ENCODE assay signal across 1 cellular context in genomic region chr2:42025151-42025582, GRCh38.
TF ChIP-seq lines count a peak whose summit lies in the region.

No MANE protein-coding gene starts in this region.

TF ChIP-seq in HEK293, 187 proteins besides CTCF, POLR2A, EP300 and RAD21 (continued from another document):
- TF ChIP-seq ZNF792 (tag by site-specific recombination; IDR thresholded peaks at IDR 0.05) (no peak), ZIC2 (tag by site-specific recombination; IDR thresholded peaks at IDR 0.05) (peak; percentile 41; the same call in 1 of the 2 replicates), ZNF571 (tag by site-specific recombination; IDR thresholded peaks at IDR 0.05) (no peak), TCF7L2 (IDR thresholded peaks at IDR 0.05; ENCODE audit: borderline replicate concordance, low read depth, low read length) (no peak), ZNF530 (tag by site-specific recombination; IDR thresholded peaks at IDR 0.05; ENCODE audit: low read depth) (no peak), ZBTB20 (tag by site-specific recombination; IDR thresholded peaks at IDR 0.05) (0 out of 2 replicates have a peak, but pooled peaks have one; percentile 24), ZNF677 (tag by site-specific recombination; IDR thresholded peaks at IDR 0.05) (no peak), ZNF544 (tag by site-specific recombination; IDR thresholded peaks at IDR 0.05) (no peak)
TF ChIP-seq in HEK293: peak in this region for 17.
